In the genomic region with DNA sequence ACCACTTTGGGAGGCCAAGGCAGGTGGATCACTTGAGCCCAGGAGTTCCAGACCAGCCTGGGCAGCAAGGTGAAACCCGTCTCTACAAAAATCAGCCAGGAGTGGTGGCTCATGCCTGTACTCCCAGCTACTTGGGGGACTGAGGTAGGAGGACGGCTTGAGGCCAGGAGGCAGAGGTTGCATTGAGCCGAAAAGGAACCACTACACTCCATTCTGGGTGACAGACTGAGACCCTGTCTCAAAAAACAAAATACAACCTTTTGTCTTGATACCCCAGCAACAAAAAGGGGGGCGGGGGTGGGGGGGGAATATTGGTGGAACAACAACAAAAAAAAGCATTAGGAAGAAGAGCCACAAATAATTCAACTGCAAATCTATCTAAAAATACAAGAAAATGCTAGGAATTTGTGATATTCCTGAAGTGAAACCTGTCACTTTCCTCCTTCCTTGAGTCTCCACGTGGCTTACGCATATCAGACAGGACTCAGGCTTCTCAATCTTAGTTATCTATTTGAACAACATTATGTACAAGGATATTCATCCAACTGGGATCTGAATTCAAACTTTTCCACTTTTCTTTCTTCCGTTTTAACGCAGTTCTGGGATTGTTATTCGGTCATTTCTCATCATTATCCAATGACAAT, we compare ENCODE assay signal across 6 cellular contexts.
DNase-seq lines count a peak whose midpoint lies in the region; TF ChIP-seq lines count a peak whose summit lies in the region.

No MANE protein-coding gene starts in this region.

- DNase-seq in HuH-7.5 (ENCODE audit: low spot score) (peak; percentile 20), astrocyte of the cerebellum (ENCODE audit: low read depth) (no peak), NCI-H187 treated with DMSO at 0.1 percent for 48 hours (lab: John Stamatoyannopoulos, UW) (no peak), NK-92 (lab: John Stamatoyannopoulos, UW; ENCODE audit: unreplicated experiment) (no peak), NCI-H1105 treated with DMSO at 0.1 percent for 48 hours (lab: John Stamatoyannopoulos, UW) (no peak)

- H3K4me3 ChIP-seq in astrocyte of the cerebellum (ENCODE audit: low read depth, low read length) (peak overlapping the region; percentile 54), neuron (ENCODE audit: low read length) (peak overlapping the region; percentile 74)

- H3K36me3 ChIP-seq in neuron (ENCODE audit: insufficient read depth, low read length), result peaks cover 5% of the 10 kb centered on the region

- in situ Hi-C loops in astrocyte of the cerebellum (cut with HindIII; ENCODE audit: low sequenced_read_pairs), result no loop called here

- no peak for TF ChIP-seq CTCF in astrocyte of the cerebellum (IDR thresholded peaks at IDR 0.05; ENCODE audit: low read depth, low read length, missing control alignments)

- H3K9me3 ChIP-seq in neuron (ENCODE audit: low read length), result no peaks in the 10 kb centered on the region

- no peaks in the 10 kb centered on the region for H3K27me3 ChIP-seq in neuron (ENCODE audit: insufficient read depth, low read length)

- H3K4me1 ChIP-seq in neuron (ENCODE audit: insufficient read depth, low read length), result peaks cover 11% of the 10 kb centered on the region

- H2AFZ ChIP-seq in neuron (ENCODE audit: low read depth, low read length), result no peak overlapping the region
